ENCODE assay signal across 2 cellular contexts in genomic region chr5:36613771-36614656, GRCh38.
TF ChIP-seq lines count a peak whose summit lies in the region.

No MANE protein-coding gene starts in this region.

TF ChIP-seq in HEK293, 187 proteins besides CTCF, POLR2A, EP300 and RAD21 (continued from another document and continues in another):
- no peak for TF ChIP-seq PRDM2 (tag by site-specific recombination; IDR thresholded peaks at IDR 0.05; ENCODE audit: borderline replicate concordance)
- TF ChIP-seq OSR2 (tag by site-specific recombination; IDR thresholded peaks at IDR 0.05), result peak; percentile 79
- TF ChIP-seq ZNF843 (tag by site-specific recombination; IDR thresholded peaks at IDR 0.05), result peak; percentile 33; the same call in 1 of the 2 replicates
- 0 out of 2 replicates have a peak, but pooled peaks have one; percentile 17 for TF ChIP-seq ZXDB (tag by site-specific recombination; IDR thresholded peaks at IDR 0.05)
- TF ChIP-seq ZNF24 (tag by site-specific recombination; IDR thresholded peaks at IDR 0.05), result no peak
- TF ChIP-seq ZSCAN5A (tag by site-specific recombination; IDR thresholded peaks at IDR 0.05), result no peak
- no peak for TF ChIP-seq GLI2 (tag by site-specific recombination; IDR thresholded peaks at IDR 0.05; ENCODE audit: borderline replicate concordance, low read depth)
- TF ChIP-seq ZNF549 (tag by site-specific recombination; IDR thresholded peaks at IDR 0.05), result no peak
- TF ChIP-seq ZBTB17 (tag by site-specific recombination; IDR thresholded peaks at IDR 0.05), result peak; percentile 43; the same call in 1 of the 2 replicates
- peak; percentile 69 for TF ChIP-seq GLIS1 (tag by site-specific recombination; IDR thresholded peaks at IDR 0.05)
- TF ChIP-seq PATZ1 (tag by site-specific recombination; IDR thresholded peaks at IDR 0.05), result no peak
- no peak for TF ChIP-seq GLI4 (tag by site-specific recombination; IDR thresholded peaks at IDR 0.05)
- no peak for TF ChIP-seq ZNF2 (tag by site-specific recombination; IDR thresholded peaks at IDR 0.05)
- TF ChIP-seq IKZF3 (tag by site-specific recombination; IDR thresholded peaks at IDR 0.05), result peak; percentile 38; the same call in 1 of the 2 replicates
- no peak for TF ChIP-seq SALL2 (tag by site-specific recombination; IDR thresholded peaks at IDR 0.05; ENCODE audit: borderline replicate concordance)
- TF ChIP-seq ZNF157 (tag by site-specific recombination; IDR thresholded peaks at IDR 0.05), result no peak
- no peak for TF ChIP-seq ZNF169 (tag by site-specific recombination; IDR thresholded peaks at IDR 0.05)

TF ChIP-seq in WTC11, 78 proteins besides CTCF, POLR2A, EP300 and RAD21 (continued from another document):
- TF ChIP-seq CDX4 (CRISPR knock-in tag; IDR thresholded peaks at IDR 0.05; ENCODE audit: borderline replicate concordance), result no peak
TF ChIP-seq in WTC11: peak in this region for 0.
